ENCODE assay signal across 9 cellular contexts in the genomic region with DNA sequence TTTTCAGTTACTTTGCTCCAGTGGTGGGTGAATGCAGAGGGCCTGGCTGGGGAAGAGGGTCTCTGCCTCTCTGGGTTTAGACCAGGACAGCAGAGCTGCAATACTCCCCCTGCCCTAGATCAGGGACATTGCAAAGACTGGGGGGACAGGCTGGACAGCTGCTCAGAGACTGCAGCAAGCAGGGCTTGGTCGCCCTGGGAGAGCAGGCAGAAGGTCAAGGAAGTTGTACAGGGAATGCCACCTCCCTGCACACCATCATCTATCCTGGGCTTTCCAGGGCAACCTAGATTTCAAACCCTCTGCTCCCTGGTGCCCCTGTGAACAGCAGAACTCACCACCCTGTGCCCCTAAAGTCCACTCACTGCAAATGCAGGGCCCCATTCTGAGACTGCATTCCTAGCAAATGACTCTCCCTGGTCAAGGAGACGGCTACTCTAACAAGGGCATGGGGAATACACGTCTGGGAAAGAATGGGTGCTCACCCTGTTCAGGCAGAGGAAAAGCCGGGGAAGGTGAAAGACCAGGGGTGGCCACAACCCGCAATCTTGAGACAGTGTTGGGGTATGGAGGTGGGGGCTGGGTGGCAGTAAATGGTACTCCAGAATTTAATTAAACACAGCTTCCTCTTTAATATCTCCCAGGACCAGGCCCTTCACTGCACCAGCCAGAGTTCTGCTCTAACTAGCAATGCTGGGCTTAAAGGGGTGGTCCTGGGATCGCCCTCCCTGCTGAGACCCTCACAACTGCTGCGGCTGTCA. TPM values are rescaled to one million over a fixed set of nuclear protein-coding genes. Genes with fewer than 3 reads are reported as not detected.
DNase-seq lines count a peak whose midpoint lies in the region; ATAC-seq and TF ChIP-seq lines count a peak whose summit lies in the region.
"Had no signal": no experiment of that assay in that cellular context is flagged by ENCODE, and none has a peak within 500 bp of the region (broad histone marks: within the 10 kb centered on the region; RNA-seq: fewer than 3 reads in every experiment).

No MANE protein-coding gene starts in this region.

- DNase-seq in activated CD4-positive, alpha-beta T cell treated with anti-CD3 and anti-CD28 coated beads, Interleukin-2, amount 10 ng/mL, durations not matched to agents 7 days and 5 days, result no peak
- no peak for DNase-seq in activated CD4-positive, alpha-beta T cell treated with anti-CD3 and anti-CD28 coated beads, Interleukin-2, amount 50 U/mL, for 1 hour
- DNase-seq in astrocyte of the spinal cord (ENCODE audit: low read depth, low spot score) (peak; percentile 68), transverse colon (no peak)
- DNase-seq in stimulated activated CD4-positive, alpha-beta T cell treated with anti-CD3 and anti-CD28 coated beads, Interleukin-1b, Interleukin-23, amount 100 ng/mL, for 48 hours, result no peak
- DNase-seq: DND-41 had no signal

- no peak for TF ChIP-seq EP300 in transverse colon (IDR thresholded peaks at IDR 0.05; ENCODE audit: low read depth)

- H3K36me3 ChIP-seq in transverse colon, result no peaks in the 10 kb centered on the region

- no peak for TF ChIP-seq POLR2A in transverse colon (IDR thresholded peaks at IDR 0.05)

- peak; percentile 4 for TF ChIP-seq CTCF in astrocyte of the spinal cord (IDR thresholded peaks at IDR 0.05; ENCODE audit: low read depth, low read length)
- no peak for TF ChIP-seq CTCF in transverse colon (IDR thresholded peaks at IDR 0.05)

- CTCF ChIA-PET in activated CD4-positive, alpha-beta T cell treated with anti-CD3 and anti-CD28 coated beads, Interleukin-2, amount 10 ng/mL, durations not matched to agents 7 days and 5 days (lab: Charles Lee), result interaction anchor here (0.6 to 1.6 kb wide), 5 partner anchors 10 to 105 kb away, joined by 3 to 5 read pairs (median 3); no protein-coding TSS in a partner anchor

- ATAC-seq in HG03175 (IDR thresholded peaks at IDR 0.05; ENCODE audit: unreplicated experiment), result no peak
- ATAC-seq in HG03439 (IDR thresholded peaks at IDR 0.05; ENCODE audit: unreplicated experiment), result no peak

- peaks cover 25% of the 10 kb centered on the region for H3K4me1 Mint-ChIP-seq in activated CD4-positive, alpha-beta T cell treated with anti-CD3 and anti-CD28 coated beads, Interleukin-2, amount 10 ng/mL, durations not matched to agents 7 days and 5 days

- no peaks in the 10 kb centered on the region for H3K36me3 Mint-ChIP-seq in activated CD4-positive, alpha-beta T cell treated with anti-CD3 and anti-CD28 coated beads, Interleukin-2, amount 10 ng/mL, durations not matched to agents 7 days and 5 days (ENCODE audit: low read depth)

- in situ Hi-C loops in astrocyte of the spinal cord (cut with HindIII; ENCODE audit: low sequenced_read_pairs) (no loop called here), transverse colon (cut with MboI; ENCODE audit: low pct_ligation_motif_present in 1 of 4, low pct_unique_long_range_greater_than_20kb in 1 of 4, low sequenced_read_pairs in 3 of 4) (no loop called here)

- H3K4me3 Mint-ChIP-seq in activated CD4-positive, alpha-beta T cell treated with anti-CD3 and anti-CD28 coated beads, Interleukin-2, amount 10 ng/mL, durations not matched to agents 7 days and 5 days, result peak overlapping the region; percentile 14

- H3K27me3 ChIP-seq in layer of hippocampus (ENCODE audit: control insufficient read depth, insufficient read depth, low read length) (no peaks in the 10 kb centered on the region), transverse colon (peaks cover 85% of the 10 kb centered on the region)

- H3K9me3 ChIP-seq in transverse colon, result no peaks in the 10 kb centered on the region

- POLR2A ChIA-PET in activated CD4-positive, alpha-beta T cell treated with anti-CD3 and anti-CD28 coated beads, Interleukin-2, amount 10 ng/mL, durations not matched to agents 7 days and 5 days (lab: Charles Lee), result no interaction called here

- H3K27ac Mint-ChIP-seq in activated CD4-positive, alpha-beta T cell treated with anti-CD3 and anti-CD28 coated beads, Interleukin-2, amount 10 ng/mL, durations not matched to agents 7 days and 5 days, result no peak overlapping the region

- H3K27ac ChIP-seq in layer of hippocampus (ENCODE audit: low read depth, low read length) (peak overlapping the region; percentile 95), transverse colon (peak overlapping the region; percentile 80 to 87 (median 82))

- H3K9me3 Mint-ChIP-seq in activated CD4-positive, alpha-beta T cell treated with anti-CD3 and anti-CD28 coated beads, Interleukin-2, amount 10 ng/mL, durations not matched to agents 7 days and 5 days, result no peaks in the 10 kb centered on the region

- intact Hi-C loops in transverse colon (cut with DNase I; ENCODE audit: low total_unique reads), result no loop called here

- peaks cover 46% of the 10 kb centered on the region for H3K27me3 Mint-ChIP-seq in activated CD4-positive, alpha-beta T cell treated with anti-CD3 and anti-CD28 coated beads, Interleukin-2, amount 10 ng/mL, durations not matched to agents 7 days and 5 days

- peak overlapping the region; percentile 83 for H3K4me3 ChIP-seq in astrocyte of the spinal cord (ENCODE audit: low read depth, low read length)
- peak overlapping the region; percentile 37 to 63 (median 53) for H3K4me3 ChIP-seq in transverse colon

- peaks cover 12 to 63% (median 35%) of the 10 kb centered on the region in 4 donors for H3K4me1 ChIP-seq in transverse colon

- 30 to 34% methylated on average over 2 to 7 of the region's 7 CpGs for WGBS in transverse colon (ENCODE audit: low coverage in 1 of 2), 2 donors

RNA-seq across cellular contexts. Expression of a gene that starts 1.0 kb away (rescaled TPM):
- total RNA-seq in activated CD4-positive, alpha-beta T cell treated with anti-CD3 and anti-CD28 coated beads, Interleukin-2, amount 10 ng/mL, durations not matched to agents 7 days and 5 days, result not detected
- total RNA-seq in transverse colon, result 10 to 100 TPM in 2 of 4 donors, 1 to 10 TPM in 2; 5.2 to 46.8 (median 13.5) TPM

Comparison
In these comparisons a context has a peak if more than half of its experiments do, and no peak if none do; other contexts are left out.
1. RNA of a gene that starts 1.0 kb away (total RNA-seq): 5.2 to 46.8 TPM in transverse colon; not detected in activated CD4-positive, alpha-beta T cell treated with anti-CD3 and anti-CD28 coated beads, Interleukin-2, amount 10 ng/mL, durations not matched to agents 7 days and 5 days; every median in the first group is over 4 times any median in the second.